Comparison of ENCODE assay signal across 1 cellular context in genomic region chr15:55530861-55531313, GRCh38.
TF ChIP-seq lines count a peak whose summit lies in the region.

No MANE protein-coding gene starts in this region.

TF ChIP-seq in HepG2, 621 proteins besides CTCF, POLR2A, EP300 and RAD21:
- TF ChIP-seq IRF2 (CRISPR knock-in tag; IDR thresholded peaks at IDR 0.05) (no peak), ZNF142 (CRISPR knock-in tag; IDR thresholded peaks at IDR 0.05) (no peak), ZBTB7A (CRISPR knock-in tag; IDR thresholded peaks at IDR 0.05) (no peak), ZNF33A (CRISPR knock-in tag; IDR thresholded peaks at IDR 0.05; ENCODE audit: borderline replicate concordance) (no peak), EEA1 (CRISPR knock-in tag; IDR thresholded peaks at IDR 0.05; ENCODE audit: borderline replicate concordance) (no peak), MTA3 (CRISPR knock-in tag; IDR thresholded peaks at IDR 0.05) (no peak), ZNF766 (CRISPR knock-in tag; IDR thresholded peaks at IDR 0.05; ENCODE audit: borderline replicate concordance) (no peak), MEF2D (CRISPR knock-in tag; IDR thresholded peaks at IDR 0.05) (no peak)
